In genomic region chr5:44645502-44645901, GRCh38 we compare ENCODE assay signal across 15 cellular contexts.
DNase-seq lines count a peak whose midpoint lies in the region; ATAC-seq and TF ChIP-seq lines count a peak whose summit lies in the region.
"Had no signal": no experiment of that assay in that cellular context is flagged by ENCODE, and none has a peak within 500 bp of the region (broad histone marks: within the 10 kb centered on the region; RNA-seq: fewer than 3 reads in every experiment).

No MANE protein-coding gene starts in this region.

- no peaks in the 10 kb centered on the region for H4K20me1 ChIP-seq in osteoblast (ENCODE audit: insufficient read depth, low read length)
- H4K20me1 ChIP-seq: BLaER1 had no signal

- H3K4me3 ChIP-seq in right atrium auricular region (no peak overlapping the region), SJCRH30 (peak overlapping the region; percentile 30), mesodermal cell (ENCODE audit: extremely low read depth, insufficient read depth, low read length, poor library complexity, severe bottlenecking) (no peak overlapping the region), skeletal muscle tissue (ENCODE audit: low read length in 3 of 3) (no peak overlapping the region), osteoblast (ENCODE audit: insufficient read depth, low read length) (no peak overlapping the region)
- H3K4me3 ChIP-seq: BLaER1, HAP-1 had no signal

- H3K27ac ChIP-seq in right atrium auricular region (no peak overlapping the region), SJCRH30 (no peak overlapping the region), mesodermal cell (ENCODE audit: low read depth, low read length, severe bottlenecking) (peak overlapping the region; percentile 70), skeletal muscle tissue (ENCODE audit: low read depth, low read length) (peak overlapping the region; percentile 54), osteoblast (ENCODE audit: low read depth, low read length) (no peak overlapping the region)
- H3K27ac ChIP-seq: 22Rv1, BLaER1 had no signal

- TF ChIP-seq CTCF in right atrium auricular region (IDR thresholded peaks at IDR 0.05) (no peak), MCF 10A (IDR thresholded peaks at IDR 0.05; ENCODE audit: unreplicated experiment) (no peak), osteoblast (IDR thresholded peaks at IDR 0.05; ENCODE audit: extremely low read depth, low read depth, low read length) (no peak)

- H3K27me3 Mint-ChIP-seq in MCF 10A (ENCODE audit: insufficient read depth, unreplicated experiment), result no peaks in the 10 kb centered on the region
- H3K27me3 Mint-ChIP-seq: CD4-positive, CD25-positive, alpha-beta regulatory T cell had no signal

- H3K9me3 Mint-ChIP-seq in MCF 10A (ENCODE audit: unreplicated experiment), result no peaks in the 10 kb centered on the region

- ATAC-seq in Right ventricle myocardium superior (ENCODE audit: poor library complexity), result peak; percentile 56

- H3K36me3 Mint-ChIP-seq in MCF 10A (ENCODE audit: insufficient read depth, unreplicated experiment), result no peaks in the 10 kb centered on the region
- H3K36me3 Mint-ChIP-seq: CD4-positive, CD25-positive, alpha-beta regulatory T cell had no signal

- H3K27me3 ChIP-seq in right atrium auricular region, result no peaks in the 10 kb centered on the region
- H3K27me3 ChIP-seq in SJCRH30, result no peaks in the 10 kb centered on the region
- no peaks in the 10 kb centered on the region for H3K27me3 ChIP-seq in skeletal muscle tissue (ENCODE audit: control insufficient read depth in 3 of 3, insufficient read depth in 3 of 3, low read length in 3 of 3)
- no peaks in the 10 kb centered on the region for H3K27me3 ChIP-seq in osteoblast (ENCODE audit: insufficient read depth, low read length)
- H3K27me3 ChIP-seq: BLaER1 had no signal

- H3K36me3 ChIP-seq in right atrium auricular region, result no peaks in the 10 kb centered on the region
- H3K36me3 ChIP-seq in SJCRH30, result no peaks in the 10 kb centered on the region
- no peaks in the 10 kb centered on the region for H3K36me3 ChIP-seq in mesodermal cell (ENCODE audit: control insufficient read depth, insufficient read depth, low read length)
- no peaks in the 10 kb centered on the region for H3K36me3 ChIP-seq in skeletal muscle tissue (ENCODE audit: control insufficient read depth in 3 of 3, insufficient read depth in 3 of 3, low read length in 3 of 3)
- no peaks in the 10 kb centered on the region for H3K36me3 ChIP-seq in osteoblast (ENCODE audit: insufficient read depth, low read length)
- H3K36me3 ChIP-seq: BLaER1, HAP-1 had no signal

- H3K4me1 Mint-ChIP-seq in MCF 10A (ENCODE audit: insufficient read depth, unreplicated experiment), result peaks cover 5% of the 10 kb centered on the region
- H3K4me1 Mint-ChIP-seq: CD4-positive, CD25-positive, alpha-beta regulatory T cell had no signal

- H3K9ac ChIP-seq in skeletal muscle tissue (ENCODE audit: low read depth in 1 of 3, low read length in 3 of 3), result peak overlapping the region in 1 of 3 donors; percentile 15
- H3K9ac ChIP-seq: BLaER1 had no signal

- no peak overlapping the region for H2AFZ ChIP-seq in osteoblast (ENCODE audit: low read length)

- H3K4me3 Mint-ChIP-seq in MCF 10A (ENCODE audit: unreplicated experiment), result no peak overlapping the region
- H3K4me3 Mint-ChIP-seq: CD4-positive, CD25-positive, alpha-beta regulatory T cell had no signal

- H3K4me1 ChIP-seq in right atrium auricular region (no peaks in the 10 kb centered on the region), SJCRH30 (peaks cover 23% of the 10 kb centered on the region), mesodermal cell (ENCODE audit: control insufficient read depth, insufficient read depth, low read length, poor library complexity, severe bottlenecking) (peaks cover 8% of the 10 kb centered on the region), skeletal muscle tissue (ENCODE audit: control insufficient read depth in 3 of 3, insufficient read depth in 3 of 3, low read length in 3 of 3) (peaks cover 0 to 3% (median 0%) of the 10 kb centered on the region in 3 donors), osteoblast (ENCODE audit: insufficient read depth, low read length) (no peaks in the 10 kb centered on the region)
- H3K4me1 ChIP-seq: BLaER1, HAP-1 had no signal

- DNase-seq in Right ventricle myocardium superior (no peak), right atrium auricular region (ENCODE audit: low spot score) (no peak), SJCRH30 (no peak), KG1 (lab: John Stamatoyannopoulos, UW) (no peak), MCF 10A (ENCODE audit: unreplicated experiment) (no peak), osteoblast (ENCODE audit: insufficient read length, low spot score, missing footprints) (no peak)
- DNase-seq: AML-193; CD4-positive, CD25-positive, alpha-beta regulatory T cell; DMS53; GF-D8 had no signal

- H3K27ac Mint-ChIP-seq in MCF 10A (ENCODE audit: low read depth, unreplicated experiment), result no peak overlapping the region
- H3K27ac Mint-ChIP-seq: CD4-positive, CD25-positive, alpha-beta regulatory T cell had no signal

- H3K79me2 ChIP-seq in osteoblast (ENCODE audit: insufficient read depth, low read length), result no peaks in the 10 kb centered on the region

- no CpG with 5 or more reads among the region's 2 CpGs for WGBS in mesodermal cell (ENCODE audit: insufficient coverage in 2 of 2), 2 experiments

- POLR2A ChIA-PET in MCF 10A (lab: Yijun Ruan, JAX), result no interaction called here

- H3K9me3 ChIP-seq in right atrium auricular region (no peaks in the 10 kb centered on the region), SJCRH30 (replicated peaks) (no peaks in the 10 kb centered on the region), mesodermal cell (ENCODE audit: control insufficient read depth, low read length) (no peaks in the 10 kb centered on the region), skeletal muscle tissue (ENCODE audit: control insufficient read depth in 3 of 3, low read length in 3 of 3) (no peaks in the 10 kb centered on the region), osteoblast (ENCODE audit: low read depth, low read length) (peaks cover 2% of the 10 kb centered on the region)
- H3K9me3 ChIP-seq: HAP-1 had no signal

- CTCF ChIA-PET in MCF 10A (lab: Yijun Ruan, JAX), result no interaction called here

- BruUV-seq in MCF 10A (replicated peaks; lab: Mats Ljungman, UMichigan), result no TSS peak

- H3K4me2 ChIP-seq in osteoblast (ENCODE audit: insufficient read depth, low read length), result no peak overlapping the region
- H3K4me2 ChIP-seq: BLaER1 had no signal

- intact Hi-C loops in Right ventricle myocardium superior (cut with DNase I), result no loop called here
- intact Hi-C loops in MCF 10A (cut with micrococcal nuclease), result no loop called here

Comparison
In these comparisons a context has a peak if more than half of its experiments do, and no peak if none do; other contexts are left out.
1. H3K27ac ChIP-seq: peak in mesodermal cell (single experiment) and skeletal muscle tissue (single experiment); none in right atrium auricular region (0 of 2), SJCRH30 (single experiment) and osteoblast (single experiment).